In the genomic region with DNA sequence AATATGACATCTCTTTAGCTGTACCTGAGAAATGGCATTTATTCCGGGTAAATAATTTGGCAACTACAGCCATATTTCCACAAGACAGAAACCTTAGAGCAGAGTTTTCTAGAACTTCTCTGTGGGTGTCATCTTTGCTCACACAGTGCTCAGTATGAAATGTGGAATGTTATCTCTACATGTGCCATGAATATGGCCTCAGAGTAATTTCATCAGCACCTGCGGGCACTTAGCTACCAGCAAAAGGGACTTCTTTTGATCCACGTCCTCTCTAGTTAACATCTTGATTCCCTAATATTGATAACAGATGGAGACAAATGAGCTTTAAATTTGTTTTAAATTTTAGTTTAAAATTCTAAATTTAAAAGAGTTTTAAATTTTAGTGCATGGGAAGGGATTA, we compare ENCODE assay signal across 34 cellular contexts.
"Had no signal": no experiment of that assay in that cellular context is flagged by ENCODE, and none has a peak within 500 bp of the region (broad histone marks: within the 10 kb centered on the region; RNA-seq: fewer than 3 reads in every experiment).

No MANE protein-coding gene starts in this region.

- H3K36me3 ChIP-seq: MG63 had no signal

- H3K9ac ChIP-seq: KMS-11 had no signal

- H3K4me3 ChIP-seq: MG63 had no signal

- DNase-seq: Karpas-422, Kasumi-1, MG63, MM.1S, MV-4-11, NCI-H1048, NCI-H1092, NCI-H1092 treated with DMSO at 0.1 percent for 48 hours, NCI-H1105, NCI-H1105 treated with DMSO at 0.1 percent for 48 hours, NCI-H1417, NCI-H1417 treated with DMSO at 0.1 percent for 48 hours, NCI-H1436, NCI-H1436 treated with DMSO at 0.1 percent for 48 hours, NCI-H146, NCI-H1694, NCI-H1694 treated with DMSO at 0.1 percent for 48 hours, NCI-H187, NCI-H187 treated with DMSO at 0.1 percent for 48 hours, NCI-H1930, NCI-H2029, NCI-H2029 treated with DMSO at 0.1 percent for 48 hours, NCI-H2081, NCI-H2081 treated with DMSO at 0.1 percent for 48 hours, NCI-H2107, NCI-H2171, NCI-H2171 treated with DMSO at 0.1 percent for 48 hours, NCI-H2227 treated with DMSO at 0.1 percent for 48 hours, NCI-H226, NCI-H345, NCI-H446, NCI-H446 treated with DMSO at 0.1 percent for 48 hours, NCI-H510A had no signal

- H3K4me2 ChIP-seq: KMS-11 had no signal

- H3K9me3 ChIP-seq: MG63 had no signal

- H3K27ac ChIP-seq: KMS-11 had no signal

- H3K27me3 ChIP-seq: MG63 had no signal
